8 cellular contexts compared by ENCODE assay signal in the genomic region with DNA sequence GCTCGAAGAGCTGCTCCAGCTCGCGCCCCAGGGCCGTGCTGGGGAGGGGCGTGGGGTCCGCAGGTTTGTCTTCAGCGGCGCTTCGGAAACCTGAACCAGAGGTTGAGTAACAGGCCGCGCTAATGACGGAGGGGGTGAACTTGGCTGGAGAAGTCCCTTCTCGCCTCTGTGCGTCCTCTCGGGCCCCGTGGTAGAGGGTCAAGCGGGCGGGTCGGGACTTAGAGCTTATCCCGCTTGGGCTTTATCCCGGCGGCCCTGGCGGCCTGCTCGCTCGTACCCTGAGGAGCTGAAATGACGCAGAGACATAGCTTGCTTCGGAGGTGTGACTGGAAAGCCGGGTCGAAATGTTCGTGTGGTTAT. TPM values are rescaled to one million over a fixed set of nuclear protein-coding genes. Genes with fewer than 3 reads are reported as not detected.
DNase-seq lines count a peak whose midpoint lies in the region; ATAC-seq and TF ChIP-seq lines count a peak whose summit lies in the region.

No MANE protein-coding gene starts in this region.

- H4K20me1 ChIP-seq in Karpas-422 (ENCODE audit: insufficient read depth, low read depth, low read length) = peaks cover 3% of the 10 kb centered on the region; the same call in 1 of the 2 replicates

- no peak for TF ChIP-seq POLR2A in vagina (IDR thresholded peaks at IDR 0.05)

- H3K4me3 ChIP-seq in Karpas-422 (ENCODE audit: low read length) (peak overlapping the region; percentile 90), fibroblast of pulmonary artery (replicated peaks; ENCODE audit: low read depth, low read length) (peak overlapping the region; percentile 91), neutrophil (ENCODE audit: low read depth in 1 of 2, low read length in 1 of 2) (peak overlapping the region; percentile 71 to 98), vagina (peak overlapping the region; percentile 88 to 94)

- ATAC-seq in GM21619 (IDR thresholded peaks at IDR 0.05; ENCODE audit: unreplicated experiment) = peak; percentile 17

- no peak for TF ChIP-seq CTCF in fibroblast of pulmonary artery (IDR thresholded peaks at IDR 0.05; ENCODE audit: low read length, missing control alignments)
- TF ChIP-seq CTCF in neutrophil (IDR thresholded peaks at IDR 0.05) = no peak
- no peak for TF ChIP-seq CTCF in vagina (IDR thresholded peaks at IDR 0.05)

- H3K36me3 ChIP-seq in Karpas-422 (ENCODE audit: insufficient read depth, low read length) (peaks cover 6% of the 10 kb centered on the region; the same call in 1 of the 2 replicates), neutrophil (no peaks in the 10 kb centered on the region), vagina (no peaks in the 10 kb centered on the region)

- H3K27ac ChIP-seq in Karpas-422 (ENCODE audit: low read length) (no peak overlapping the region; the same call in 1 of the 2 replicates), neutrophil (peak overlapping the region; percentile 92), vagina (peak overlapping the region; percentile 94)

- no peaks in the 10 kb centered on the region for H3K9me2 ChIP-seq in Karpas-422 (replicated peaks; ENCODE audit: insufficient read depth, low read length)

- peak; percentile 56 for DNase-seq in EH (ENCODE audit: low read depth)
- peak; percentile 68 for DNase-seq in Karpas-422
- peak; percentile 23 for DNase-seq in activated T-cell treated with anti-CD3 and anti-CD28 coated beads for 48 hours (ENCODE audit: low read depth)
- peak; percentile 62 for DNase-seq in fibroblast of pulmonary artery (ENCODE audit: low read depth)
- DNase-seq in vagina (ENCODE audit: extremely low spot score in 2 of 2) = no peak
- no peak for DNase-seq in NCI-H774 (lab: John Stamatoyannopoulos, UW)

- intact Hi-C loops in vagina (cut with DNase I) = loop anchor here (10.0 kb wide), 1 partner anchor 512 kb away; the partner anchor contains the start of gene LDLRAD4

- H3K9me3 ChIP-seq in Karpas-422 (ENCODE audit: low read length) (no peaks in the 10 kb centered on the region), neutrophil (no peaks in the 10 kb centered on the region), vagina (no peaks in the 10 kb centered on the region)

- H3K27me3 ChIP-seq in Karpas-422 (ENCODE audit: low read length) (no peaks in the 10 kb centered on the region), neutrophil (no peaks in the 10 kb centered on the region), vagina (no peaks in the 10 kb centered on the region)

- peak overlapping the region; percentile 91 for H3K4me2 ChIP-seq in Karpas-422 (ENCODE audit: low read depth, low read length, poor library complexity, severe bottlenecking)

- peak overlapping the region; percentile 50; the same call in 1 of the 2 replicates for H2AFZ ChIP-seq in Karpas-422 (ENCODE audit: low read length)

- peaks cover 43% of the 10 kb centered on the region for H3K4me1 ChIP-seq in Karpas-422 (ENCODE audit: low read length)
- peaks cover 18 to 19% of the 10 kb centered on the region in 2 experiments for H3K4me1 ChIP-seq in neutrophil (ENCODE audit: control insufficient read depth in 1 of 2, insufficient read depth in 1 of 2, low read depth in 1 of 2, low read length in 1 of 2)
- H3K4me1 ChIP-seq in vagina = peaks cover 53% of the 10 kb centered on the region

- peaks cover 98% of the 10 kb centered on the region for H3K79me2 ChIP-seq in Karpas-422 (ENCODE audit: low read length)

- H3K9ac ChIP-seq in Karpas-422 (ENCODE audit: low read length) = peak overlapping the region; percentile 82

RNA-seq across cellular contexts. Expression of gene RNMT, which starts 0.5 kb away (rescaled TPM):
- total RNA-seq in Karpas-422 (2014; rRNA removed; shearing (Covaris generic); ENCODE audit: low replicate concordance) = 32.2 and 55.7 TPM in 2 replicates
- 12.8 TPM for total RNA-seq in vagina

RNA-seq across cellular contexts. Expression of gene FAM210A, which starts 0.6 kb away (rescaled TPM):
- total RNA-seq in Karpas-422 (2014; rRNA removed; shearing (Covaris generic); ENCODE audit: low replicate concordance) = 32.8 and 48.3 TPM in 2 replicates
- total RNA-seq in vagina = 12.8 TPM

Comparison
In these comparisons a context has a peak if more than half of its experiments do, and no peak if none do; other contexts are left out.
1. DNase-seq: peak in EH (single experiment), Karpas-422 (single experiment), activated T-cell treated with anti-CD3 and anti-CD28 coated beads for 48 hours (single experiment) and fibroblast of pulmonary artery (single experiment); none in vagina (0 of 2) and NCI-H774 (single experiment).
2. Peak in every context shown above with its lines, with median percentiles within 50 percentile points of each other: H3K4me3 ChIP-seq.